24 cellular contexts compared by ENCODE assay signal in the genomic region with DNA sequence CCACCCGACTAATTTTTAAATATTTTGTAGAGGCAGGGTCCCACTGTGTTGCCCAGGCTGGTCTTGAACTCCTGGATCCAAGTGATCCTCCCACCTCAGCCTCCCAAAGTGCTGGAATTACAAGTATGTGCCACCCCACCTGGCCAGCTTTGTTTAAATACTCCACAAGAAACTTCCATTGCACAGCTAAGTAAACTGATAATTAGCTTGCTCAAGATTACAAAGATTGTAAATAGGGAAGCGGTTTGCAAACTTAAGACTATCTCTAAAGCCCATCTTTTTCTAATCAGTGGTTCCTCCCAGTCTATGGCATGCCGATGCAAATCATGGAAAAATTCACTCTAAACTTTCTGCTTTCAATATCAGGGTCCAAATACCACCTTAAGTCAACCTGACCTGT. TPM values are rescaled to one million over a fixed set of nuclear protein-coding genes. Genes with fewer than 3 reads are reported as not detected.
DNase-seq lines count a peak whose midpoint lies in the region; ATAC-seq, FAIRE-seq and TF ChIP-seq lines count a peak whose summit lies in the region.
"Had no signal": no experiment of that assay in that cellular context is flagged by ENCODE, and none has a peak within 500 bp of the region (broad histone marks: within the 10 kb centered on the region; RNA-seq: fewer than 3 reads in every experiment).

No MANE protein-coding gene starts in this region.

- no peak overlapping the region for H3K4me3 ChIP-seq in HEK293 (ENCODE audit: low read depth, low read length)
- no peak overlapping the region for H3K4me3 ChIP-seq in K562
- H3K4me3 ChIP-seq in hepatocyte: no peak overlapping the region
- H3K4me3 ChIP-seq in ovary: no peak overlapping the region
- H3K4me3 ChIP-seq: suprapubic skin had no signal

- H3K36me3 ChIP-seq in HEK293 (ENCODE audit: control insufficient read depth in 2 of 2, insufficient read depth in 1 of 2, low read length in 2 of 2) (no peaks in the 10 kb centered on the region), K562 (ENCODE audit: control insufficient read depth, insufficient read depth, low read length) (no peaks in the 10 kb centered on the region), hepatocyte (replicated peaks; ENCODE audit: insufficient read depth, low read depth) (no peaks in the 10 kb centered on the region), ovary (no peaks in the 10 kb centered on the region)
- H3K36me3 ChIP-seq: brain microvascular endothelial cell, suprapubic skin had no signal

- no peak for FAIRE-seq in K562 (lab: Jason Lieb, UNC)
- FAIRE-seq: colon, small intestine had no signal

- no peak overlapping the region for H3K27ac ChIP-seq in HEK293 (ENCODE audit: extremely low read depth, low read depth, low read length)
- no peak overlapping the region for H3K27ac ChIP-seq in K562 (ENCODE audit: extremely low read depth, low read depth, low read length)
- H3K27ac ChIP-seq in hepatocyte: peak overlapping the region; percentile 69
- peak overlapping the region; percentile 74 for H3K27ac ChIP-seq in substantia nigra (ENCODE audit: low read depth, low read length, poor library complexity, severe bottlenecking)
- no peak overlapping the region for H3K27ac ChIP-seq in ovary
- H3K27ac ChIP-seq: brain microvascular endothelial cell, suprapubic skin had no signal

- no peak for DNase-seq in K562 (ENCODE audit: extremely low read depth in 1 of 4, low spot score in 3 of 4)
- no peak for DNase-seq in hepatocyte (ENCODE audit: low spot score)
- no peak for DNase-seq in substantia nigra (lab: John Stamatoyannopoulos, UW)
- DNase-seq in DMS53 (lab: John Stamatoyannopoulos, UW): no peak
- no peak for DNase-seq in HuH-7.5 (ENCODE audit: low spot score)
- no peak for DNase-seq in ovary
- DNase-seq: activated CD4-positive, CD25-positive, alpha-beta regulatory T cell treated with anti-CD3 and anti-CD28 coated beads, Interleukin-2, amount 50 U/mL, for 72 hours; activated T-cell treated with anti-CD3 and anti-CD28 coated beads, Interleukin-2, amount 50 U/mL, for 24 hours; brain microvascular endothelial cell; CD4-positive, alpha-beta memory T cell; DMS 273 treated with DMSO at 0.1 percent for 48 hours; kidney glomerular epithelial cell; NCI-H1417 treated with DMSO at 0.1 percent for 48 hours; NCI-H446; SHP77; stimulated activated CD4-positive, alpha-beta T cell treated with anti-CD3 and anti-CD28 coated beads, Interleukin-1b, Interleukin-23, amount 100 ng/mL, for 48 hours; SW 1271 had no signal

- no peaks in the 10 kb centered on the region for H3K79me2 ChIP-seq in K562 (ENCODE audit: control insufficient read depth, insufficient read depth, low read length)
- H3K79me2 ChIP-seq in hepatocyte: peaks cover 31% of the 10 kb centered on the region

- 18% methylated on average over 3 of the region's 3 CpGs for WGBS in K562 (ENCODE audit: insufficient coverage, low coverage, missing lambda C conversion rate)
- 54% methylated on average over 3 of the region's 3 CpGs for WGBS in hepatocyte (ENCODE audit: low lambda C conversion rate, missing lambda C conversion rate)
- 70 to 79% (median 72%) methylated on average over 3 of the region's 3 CpGs for WGBS in ovary, 3 donors

- H3K4me2 ChIP-seq in K562 (ENCODE audit: insufficient read depth, low read length) (no peak overlapping the region), hepatocyte (peak overlapping the region; percentile 38)

- H2AFZ ChIP-seq in K562 (ENCODE audit: low read depth, low read length): 0 out of 2 replicates have a peak overlapping the region, but pooled peaks have one; percentile 61
- H2AFZ ChIP-seq in hepatocyte: no peak overlapping the region

- H3K9me1 ChIP-seq in K562 (ENCODE audit: control insufficient read depth, insufficient read depth, low read length): no peaks in the 10 kb centered on the region

- H3K9me3 ChIP-seq in HEK293 (ENCODE audit: control insufficient read depth, insufficient read depth, low read depth, low read length) (no peaks in the 10 kb centered on the region), K562 (replicated peaks; ENCODE audit: control insufficient read depth, insufficient read depth, low read depth, low read length) (no peaks in the 10 kb centered on the region), hepatocyte (ENCODE audit: low read depth) (no peaks in the 10 kb centered on the region), ovary (no peaks in the 10 kb centered on the region)
- H3K9me3 ChIP-seq: suprapubic skin had no signal

- H4K20me1 ChIP-seq in K562 (replicated peaks; ENCODE audit: control insufficient read depth, insufficient read depth, low read length): no peaks in the 10 kb centered on the region
- H4K20me1 ChIP-seq in hepatocyte (ENCODE audit: insufficient read depth, poor library complexity, severe bottlenecking): no peaks in the 10 kb centered on the region

- peak overlapping the region in 1 of 2 experiments; percentile 10; a peak in 1 of 4 replicates for H3K9ac ChIP-seq in K562 (ENCODE audit: insufficient read depth in 1 of 2, low read depth in 2 of 2, low read length in 2 of 2)

- TF ChIP-seq POLR2A in K562 (conservative IDR thresholded peaks at IDR 0.05) (no peak), ovary (IDR thresholded peaks at IDR 0.05) (no peak)

- intact Hi-C loops in K562 (cut with micrococcal nuclease): no loop called here
- intact Hi-C loops in ovary (cut with DNase I): no loop called here

- CTCF ChIA-PET in HEK293 (lab: Yijun Ruan, JAX) (interaction anchor here (0.6 to 10.0 kb wide), 5 partner anchors 10 to 363 kb away, joined by 3 to 68 read pairs (median 3); partner anchors contain the start of genes CEBPE and SLC7A8), K562 (lab: Yijun Ruan, JAX; ENCODE audit: low intra/inter-chr PET ratio) (no interaction called here)

- H3K9me2 ChIP-seq in hepatocyte (replicated peaks; ENCODE audit: insufficient read depth): no peaks in the 10 kb centered on the region

- H3K27me3 ChIP-seq in K562 (ENCODE audit: control insufficient read depth in 2 of 2, insufficient read depth in 2 of 2, low read length in 2 of 2) (no peaks in the 10 kb centered on the region), hepatocyte (no peaks in the 10 kb centered on the region), ovary (no peaks in the 10 kb centered on the region)

- in situ Hi-C loops in K562 (cut with MboI): no loop called here

- no peak for ATAC-seq in K562
- ATAC-seq: HCT116 had no signal

- no peak for TF ChIP-seq EP300 in K562 (IDR thresholded peaks at IDR 0.05; ENCODE audit: low read length)
- TF ChIP-seq EP300 in ovary (IDR thresholded peaks at IDR 0.05): no peak

- TF ChIP-seq CTCF in HEK293 (tag by site-specific recombination; IDR thresholded peaks at IDR 0.05) (no peak), K562 (IDR thresholded peaks at IDR 0.05 in 2 of 3, conservative IDR thresholded peaks at IDR 0.05 in 1 of 3; ENCODE audit: insufficient read depth in 2 of 3, low read depth in 1 of 3, low read length in 3 of 3) (no peak), hepatocyte (IDR thresholded peaks at IDR 0.05; ENCODE audit: poor library complexity) (no peak), ovary (IDR thresholded peaks at IDR 0.05) (no peak)

- no peak for TF ChIP-seq RAD21 in K562 (CRISPR knock-in tag; conservative IDR thresholded peaks at IDR 0.05 in 1 of 2, IDR thresholded peaks at IDR 0.05 in 1 of 2)

- H3K4me1 ChIP-seq in HEK293 (ENCODE audit: control insufficient read depth, insufficient read depth, low read length) (peaks cover 25% of the 10 kb centered on the region), K562 (replicated peaks in 1 of 2; ENCODE audit: control insufficient read depth in 2 of 2, insufficient read depth in 2 of 2, low read length in 2 of 2) (peaks cover 4 to 18% of the 10 kb centered on the region in 2 experiments; a peak in 3 of 5 replicates), hepatocyte (ENCODE audit: insufficient read depth) (peaks cover 30% of the 10 kb centered on the region), ovary (ENCODE audit: insufficient read depth) (peaks cover 2% of the 10 kb centered on the region)

- POLR2A ChIA-PET in HEK293 (lab: Yijun Ruan, JAX) (no interaction called here), K562 (lab: Yijun Ruan, JAX) (interaction anchor here (0.7 to 1.7 kb wide), 4 partner anchors 10 to 34 kb away, joined by 3 to 5 read pairs (median 4); no protein-coding TSS in a partner anchor)

- BruUV-seq in K562 (replicated peaks; lab: Mats Ljungman, UMichigan): no TSS peak

RNA-seq across cellular contexts. Expression of gene SLC7A8, which starts 9.7 kb away (rescaled TPM):
- total RNA-seq in K562 (2011; cell fraction: chromatin; rRNA removed; ENCODE audit: low replicate concordance): 10.1 and 17.6 TPM in 2 replicates
- 12.9 and 14.5 TPM in 2 replicates for total RNA-seq in K562 (2011; cell fraction: nucleolus; rRNA removed)
- total RNA-seq in K562 (2011; cell fraction: nucleoplasm; rRNA removed): 24.6 and 30.7 TPM in 2 replicates
- total RNA-seq in K562 (2014; rRNA removed): 5.3 and 6.0 TPM in 2 replicates
- 3.5 and 4.0 TPM in 2 replicates for total RNA-seq in K562 (2014; rRNA removed; fragmentation: Illumina TruSeq; extraction: Trizol)
- 3.4 and 4.5 TPM in 2 replicates for total RNA-seq in K562 (2015; rRNA removed; fragmentation: Illumina TruSeq; extraction: Trizol)
- 19.6 and 21.6 TPM in 2 replicates for total RNA-seq in K562 (2021)
- 19.3 and 42.6 TPM in 2 replicates for polyA plus RNA-seq in K562 (2011; rRNA removed)
- 26.8 and 32.0 TPM in 2 replicates for polyA plus RNA-seq in K562 (2011; cell fraction: cytosol; rRNA removed)
- 17.7 and 21.6 TPM in 2 replicates for polyA plus RNA-seq in K562 (2011; cell fraction: nucleus; rRNA removed)
- polyA plus RNA-seq in K562 (2012): 16.4 and 25.4 TPM in 2 replicates
- 30.1 and 33.0 TPM in 2 replicates for polyA plus RNA-seq in K562 (2014; fragmentation: Illumina TruSeq; extraction: Trizol)
- 1 to 10 TPM; 2.0 to 2.3 TPM for polyA plus RNA-seq in K562 (2014; fragmentation: Nextera tagmentation; extraction: Ambion mirVana)
- polyA plus RNA-seq in K562 (2014; rRNA removed): 10.1 and 10.6 TPM in 2 replicates
- 10.9 and 16.5 TPM in 2 replicates for polyA minus RNA-seq in K562 (2011; rRNA and poly(A)+ RNA removed)
- polyA minus RNA-seq in K562 (2011; cell fraction: cytosol; rRNA and poly(A)+ RNA removed): 22.9 and 23.3 TPM in 2 replicates
- polyA minus RNA-seq in K562 (2011; cell fraction: nucleus; rRNA and poly(A)+ RNA removed): 4.4 and 9.4 TPM in 2 replicates
- total RNA-seq in hepatocyte: 39.5 and 54.6 TPM in 2 replicates
- 85.0 and 123 TPM in 2 replicates for polyA plus RNA-seq in hepatocyte
- 100 to 1,000 TPM in 3 of 7 donors, 10 to 100 TPM in 4; 51.1 to 161 (median 95.4) TPM for total RNA-seq in ovary
- 100 to 1,000 TPM in 1 of 2 donors, 10 to 100 TPM in 1; 45.9 to 104 TPM for polyA plus RNA-seq in ovary
- total RNA-seq: lung microvascular endothelial cell had no signal

RNA-seq across cellular contexts. Expression of gene CEBPE, which starts 54.7 kb away (rescaled TPM):
- total RNA-seq in K562 (2011; cell fraction: chromatin; rRNA removed; ENCODE audit: low replicate concordance): not detected in 2 replicates
- not detected in 2 replicates for total RNA-seq in K562 (2011; cell fraction: nucleolus; rRNA removed)
- not detected in 2 replicates for total RNA-seq in K562 (2011; cell fraction: nucleoplasm; rRNA removed)
- 0.09 TPM in 1 of 2 replicates, not detected in the other for total RNA-seq in K562 (2014; rRNA removed)
- not detected in 2 replicates for total RNA-seq in K562 (2014; rRNA removed; fragmentation: Illumina TruSeq; extraction: Trizol)
- total RNA-seq in K562 (2015; rRNA removed; fragmentation: Illumina TruSeq; extraction: Trizol): not detected in 2 replicates
- total RNA-seq in K562 (2021): 0.13 and 0.16 TPM in 2 replicates
- 0.09 TPM in 1 of 2 replicates, not detected in the other for polyA plus RNA-seq in K562 (2011; rRNA removed)
- polyA plus RNA-seq in K562 (2011; cell fraction: cytosol; rRNA removed): 0.09 and 0.12 TPM in 2 replicates
- not detected in 2 replicates for polyA plus RNA-seq in K562 (2011; cell fraction: nucleus; rRNA removed)
- polyA plus RNA-seq in K562 (2012): 0.18 TPM in 1 of 2 replicates, not detected in the other
- polyA plus RNA-seq in K562 (2014; fragmentation: Illumina TruSeq; extraction: Trizol): not detected in 2 replicates
- not detected for polyA plus RNA-seq in K562 (2014; fragmentation: Nextera tagmentation; extraction: Ambion mirVana)
- 0.12 and 0.15 TPM in 2 replicates for polyA plus RNA-seq in K562 (2014; rRNA removed)
- polyA minus RNA-seq in K562 (2011; rRNA and poly(A)+ RNA removed): not detected in 2 replicates
- polyA minus RNA-seq in K562 (2011; cell fraction: cytosol; rRNA and poly(A)+ RNA removed): not detected in 2 replicates
- not detected in 2 replicates for polyA minus RNA-seq in K562 (2011; cell fraction: nucleus; rRNA and poly(A)+ RNA removed)
- not detected in 2 replicates for total RNA-seq in hepatocyte
- not detected in 2 replicates for polyA plus RNA-seq in hepatocyte
- total RNA-seq in ovary: not detected
- polyA plus RNA-seq in ovary: under 1 TPM in 1 of 2 donors, not detected in 1; 0.04 TPM
- total RNA-seq: lung microvascular endothelial cell, suprapubic skin had no signal
- polyA plus RNA-seq: IgD-negative memory B cell had no signal

Comparison
In these comparisons a context has a peak if more than half of its experiments do, and no peak if none do; other contexts are left out.
1. H3K27ac ChIP-seq: peak in hepatocyte (single experiment) and substantia nigra (single experiment); none in HEK293 (single experiment), K562 (single experiment) and ovary (0 of 2).